In genomic region chr9:9231946-9232345, GRCh38 we compare ENCODE assay signal across 8 cellular contexts.
"Had no signal": no experiment of that assay in that cellular context is flagged by ENCODE, and none has a peak within 500 bp of the region (broad histone marks: within the 10 kb centered on the region; RNA-seq: fewer than 3 reads in every experiment).

No MANE protein-coding gene starts in this region.

- H3K36me3 ChIP-seq: HAP-1 had no signal

- DNase-seq: GM23248, GOT3, H7, HFFc6, KG1 had no signal

- H2AFZ ChIP-seq: GM23248 had no signal

- H3K27ac ChIP-seq: GM23248, HL-60 had no signal

- H3K9me3 ChIP-seq: HAP-1 had no signal

- H3K9ac ChIP-seq: GM23248 had no signal

- H3K4me3 ChIP-seq: GM23248, HAP-1 had no signal

- ATAC-seq: HCT116 had no signal

- H3K4me1 ChIP-seq: HAP-1 had no signal
